ENCODE assay signal across 1 cellular context in genomic region chr7:37448057-37448636, GRCh38.
TF ChIP-seq lines count a peak whose summit lies in the region.

No MANE protein-coding gene starts in this region.

TF ChIP-seq in WTC11, 78 proteins besides CTCF, POLR2A, EP300 and RAD21 (continued from another document):
- TF ChIP-seq, protein P1, sequence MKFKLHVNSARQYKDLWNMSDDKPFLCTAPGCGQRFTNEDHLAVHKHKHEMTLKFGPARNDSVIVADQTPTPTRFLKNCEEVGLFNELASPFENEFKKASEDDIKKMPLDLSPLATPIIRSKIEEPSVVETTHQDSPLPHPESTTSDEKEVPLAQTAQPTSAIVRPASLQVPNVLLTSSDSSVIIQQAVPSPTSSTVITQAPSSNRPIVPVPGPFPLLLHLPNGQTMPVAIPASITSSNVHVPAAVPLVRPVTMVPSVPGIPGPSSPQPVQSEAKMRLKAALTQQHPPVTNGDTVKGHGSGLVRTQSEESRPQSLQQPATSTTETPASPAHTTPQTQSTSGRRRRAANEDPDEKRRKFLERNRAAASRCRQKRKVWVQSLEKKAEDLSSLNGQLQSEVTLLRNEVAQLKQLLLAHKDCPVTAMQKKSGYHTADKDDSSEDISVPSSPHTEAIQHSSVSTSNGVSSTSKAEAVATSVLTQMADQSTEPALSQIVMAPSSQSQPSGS (CRISPR knock-in tag; IDR thresholded peaks at IDR 0.05; ENCODE audit: borderline replicate concordance, low read depth): no peak
- TF ChIP-seq ZNF423 (CRISPR knock-in tag; IDR thresholded peaks at IDR 0.05): no peak
- TF ChIP-seq ZNF263 (CRISPR knock-in tag; IDR thresholded peaks at IDR 0.05; ENCODE audit: low read depth): no peak
- no peak for TF ChIP-seq RELA (CRISPR knock-in tag; IDR thresholded peaks at IDR 0.05; ENCODE audit: borderline replicate concordance)
- no peak for TF ChIP-seq SMAD3 (CRISPR knock-in tag; IDR thresholded peaks at IDR 0.05; ENCODE audit: borderline replicate concordance)
